Comparison of ENCODE assay signal across 18 cellular contexts in the genomic region with DNA sequence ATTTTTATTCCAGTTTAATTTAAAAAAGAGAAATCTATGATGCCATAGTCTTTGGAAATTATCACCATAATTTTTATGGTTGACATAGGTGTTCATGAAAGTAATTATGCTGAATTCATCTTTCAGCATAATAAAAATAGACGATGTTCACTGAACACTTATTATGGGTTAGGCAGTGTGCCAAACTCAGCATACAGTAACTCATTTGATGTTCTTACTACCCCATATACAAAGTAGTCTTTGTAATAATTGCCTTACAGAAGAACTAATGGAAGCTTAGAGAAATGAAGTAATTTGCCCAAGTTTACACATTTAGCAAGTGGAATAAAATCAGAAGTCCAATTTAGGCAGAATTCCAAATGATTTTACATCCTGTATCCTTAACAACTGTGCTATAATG.
"Had no signal": no experiment of that assay in that cellular context is flagged by ENCODE, and none has a peak within 500 bp of the region (broad histone marks: within the 10 kb centered on the region; RNA-seq: fewer than 3 reads in every experiment).

No MANE protein-coding gene starts in this region.

- DNase-seq: dermis blood vessel endothelial cell; dorsolateral prefrontal cortex; effector CD4-positive, alpha-beta T cell; effector memory CD4-positive, alpha-beta T cell; foreskin keratinocyte; gastrocnemius medialis; glutamatergic neuron; head of caudate nucleus; heart right ventricle; hippocampal formation; left cardiac atrium; left lung; left ventricle myocardium superior; lower lobe of right lung; mesenchymal stem cell; mucosa of descending colon; naive B cell; naive thymus-derived CD8-positive, alpha-beta T cell had no signal

- ATAC-seq: foreskin keratinocyte; gastrocnemius medialis; heart right ventricle; left cardiac atrium; left lung; left ventricle myocardium superior; lower lobe of right lung; mucosa of descending colon; naive thymus-derived CD8-positive, alpha-beta T cell had no signal
